ENCODE assay signal across 9 cellular contexts in genomic region chr17:46158323-46159296, GRCh38. TPM values are rescaled to one million over a fixed set of nuclear protein-coding genes. Genes with fewer than 3 reads are reported as not detected.
A peak's percentile ranks its signal among the peaks of the same experiment; 100 is the strongest.
DNase-seq lines count a peak whose midpoint lies in the region; ATAC-seq and TF ChIP-seq lines count a peak whose summit lies in the region.
"Had no signal": no experiment of that assay in that cellular context is flagged by ENCODE, and none has a peak within 500 bp of the region (broad histone marks: within the 10 kb centered on the region; RNA-seq: fewer than 3 reads in every experiment).

No MANE protein-coding gene starts in this region.

- H4K20me1 ChIP-seq in fibroblast of lung (ENCODE audit: control insufficient read depth, extremely low read depth, insufficient read depth, low read length): no peaks in the 10 kb centered on the region

- peak overlapping the region; percentile 48 for H3K27ac ChIP-seq in RWPE1
- H3K27ac ChIP-seq in fibroblast of lung (ENCODE audit: insufficient read depth, low read length): no peak overlapping the region

- H3K36me3 ChIP-seq in fibroblast of lung (ENCODE audit: control insufficient read depth, insufficient read depth, low read length) (no peaks in the 10 kb centered on the region), skeletal muscle satellite cell (ENCODE audit: insufficient read depth, low read length) (no peaks in the 10 kb centered on the region)

- H3K4me3 ChIP-seq in fibroblast of lung (replicated peaks in 1 of 4; ENCODE audit: control extremely low read depth in 1 of 4, insufficient read depth in 1 of 4, low read depth in 3 of 4, low read length in 4 of 4): no peak overlapping the region
- H3K4me3 ChIP-seq in skeletal muscle satellite cell (ENCODE audit: low read length): no peak overlapping the region

- in situ Hi-C loops in GM13977 (cut with MboI; ENCODE audit: low pct_unique_long_range_greater_than_20kb, low sequenced_read_pairs, unreplicated experiment): no loop called here

- H3K4me1 ChIP-seq in fibroblast of lung (ENCODE audit: control insufficient read depth, extremely low read depth, insufficient read depth, low read length) (peaks cover 13% of the 10 kb centered on the region), skeletal muscle satellite cell (ENCODE audit: control insufficient read depth, insufficient read depth, low read length) (peaks cover 67% of the 10 kb centered on the region)

- H3K4me2 ChIP-seq in fibroblast of lung (ENCODE audit: extremely low read depth, insufficient read depth, low read length) (peak overlapping the region; percentile 51), skeletal muscle satellite cell (ENCODE audit: low read length) (peak overlapping the region; percentile 53)

- CTCF ChIA-PET in RWPE1 (lab: Yijun Ruan, JAX): interaction anchor here (0.6 to 1.2 kb wide), 2 partner anchors 210 to 519 kb away, joined by 3 read pairs; no protein-coding TSS in a partner anchor

- H3K79me2 ChIP-seq in fibroblast of lung (ENCODE audit: control insufficient read depth, insufficient read depth, low read length): peaks cover 99% of the 10 kb centered on the region

- H3K27me3 ChIP-seq in fibroblast of lung (ENCODE audit: control insufficient read depth, insufficient read depth, low read length) (no peaks in the 10 kb centered on the region), skeletal muscle satellite cell (ENCODE audit: control insufficient read depth, insufficient read depth, low read length) (no peaks in the 10 kb centered on the region)

- H3K9ac ChIP-seq in fibroblast of lung (ENCODE audit: insufficient read depth, low read length) (no peak overlapping the region), skeletal muscle satellite cell (ENCODE audit: low read depth, low read length) (no peak overlapping the region)

- H3K9me3 ChIP-seq in fibroblast of lung (ENCODE audit: control insufficient read depth, insufficient read depth, low read depth, low read length) (no peaks in the 10 kb centered on the region), skeletal muscle satellite cell (replicated peaks; ENCODE audit: low read length) (no peaks in the 10 kb centered on the region)

- DNase-seq in NCI-H146 (lab: John Stamatoyannopoulos, UW) (peak; percentile 34), NCI-H146 treated with DMSO at 0.1 percent for 48 hours (lab: John Stamatoyannopoulos, UW; ENCODE audit: unreplicated experiment) (no peak), RWPE1 (ENCODE audit: low spot score) (no peak), fibroblast of lung (ENCODE audit: low read depth in 2 of 2) (no peak), GDM1 (lab: John Stamatoyannopoulos, UW) (no peak), GM13977 (ENCODE audit: low spot score) (no peak)
- DNase-seq: activated CD4-positive, alpha-beta T cell treated with anti-CD3 and anti-CD28 coated beads, Interleukin-2, amount 10 ng/mL, durations not matched to agents 7 days and 5 days had no signal

- POLR2A ChIA-PET in RWPE1 (lab: Yijun Ruan, JAX; ENCODE audit: low non-redundant PET): no interaction called here

- ATAC-seq in HG03196 (IDR thresholded peaks at IDR 0.05; ENCODE audit: unreplicated experiment): no peak

- no peak overlapping the region for H2AFZ ChIP-seq in fibroblast of lung (ENCODE audit: low read length)

- TF ChIP-seq CTCF in RWPE1 (conservative IDR thresholded peaks at IDR 0.05; ENCODE audit: low read depth) (no peak), fibroblast of lung (conservative IDR thresholded peaks at IDR 0.05 in 1 of 2, IDR thresholded peaks at IDR 0.05 in 1 of 2; ENCODE audit: low read depth in 1 of 2, low read length in 2 of 2) (no peak), GM13977 (IDR thresholded peaks at IDR 0.05; ENCODE audit: extremely low read depth, insufficient read depth, missing control alignments) (no peak)

RNA-seq across cellular contexts. Expression of gene KANSL1, which starts 34.6 kb away (rescaled TPM):
- total RNA-seq in fibroblast of lung: 55.5 and 78.6 TPM in 2 replicates
- polyA plus RNA-seq in fibroblast of lung: 8.4 and 11.1 TPM in 2 replicates
- 10.7 and 12.4 TPM in 2 replicates for polyA plus RNA-seq in fibroblast of lung (2012)
- polyA minus RNA-seq in fibroblast of lung (ENCODE audit: low replicate concordance): 59.3 and 92.5 TPM in 2 replicates
- 34.7 and 35.5 TPM in 2 replicates for total RNA-seq in skeletal muscle satellite cell (2012; rRNA removed)
